In the genomic region with DNA sequence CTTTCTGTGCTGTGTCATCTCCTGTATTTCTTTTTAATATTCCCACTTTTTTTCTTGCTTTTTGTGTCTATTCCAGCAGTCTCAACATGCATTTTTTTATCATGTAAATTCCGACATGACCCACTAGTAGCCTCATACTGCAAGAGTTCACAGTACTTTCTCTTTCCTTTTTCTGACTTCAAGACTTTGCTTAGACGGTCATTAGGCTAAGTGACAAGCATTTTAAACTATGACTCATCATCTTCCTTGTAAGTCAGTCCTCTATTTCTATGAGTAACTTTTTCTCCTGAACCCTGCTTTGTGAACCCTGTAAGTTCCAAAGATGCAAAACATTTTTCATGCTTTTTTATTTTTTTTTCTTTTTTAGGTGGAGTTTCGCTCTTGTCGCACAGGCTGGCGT, we compare ENCODE assay signal across 12 cellular contexts.
DNase-seq lines count a peak whose midpoint lies in the region; ATAC-seq and TF ChIP-seq lines count a peak whose summit lies in the region.
"Had no signal": no experiment of that assay in that cellular context is flagged by ENCODE, and none has a peak within 500 bp of the region (broad histone marks: within the 10 kb centered on the region; RNA-seq: fewer than 3 reads in every experiment).

No MANE protein-coding gene starts in this region.

- H3K27me3 Mint-ChIP-seq in activated CD4-positive, alpha-beta T cell treated with anti-CD3 and anti-CD28 coated beads, Interleukin-2, amount 10 ng/mL, durations not matched to agents 24 days and 14 days = no peaks in the 10 kb centered on the region
- H3K27me3 Mint-ChIP-seq: activated naive CD4-positive, alpha-beta T cell treated with anti-CD3 and anti-CD28 coated beads, Interleukin-2, amount 50 U/mL, for 24 hours had no signal

- no peaks in the 10 kb centered on the region for H3K36me3 ChIP-seq in mammary epithelial cell (ENCODE audit: insufficient read depth, low read length)
- H3K36me3 ChIP-seq: transverse colon had no signal

- H3K27ac ChIP-seq in mammary epithelial cell (ENCODE audit: insufficient read depth, low read depth, low read length) = no peak overlapping the region
- H3K27ac ChIP-seq: transverse colon had no signal

- WGBS in mammary epithelial cell (ENCODE audit: low coverage, missing lambda C conversion rate) = 66% methylated on average over 5 of the region's 5 CpGs

- no peaks in the 10 kb centered on the region for H3K79me2 ChIP-seq in mammary epithelial cell (ENCODE audit: insufficient read depth, low read length)

- no peaks in the 10 kb centered on the region for H3K9me3 ChIP-seq in mammary epithelial cell (replicated peaks; ENCODE audit: insufficient read depth, low read length)
- H3K9me3 ChIP-seq: transverse colon had no signal

- H3K4me3 Mint-ChIP-seq in activated CD4-positive, alpha-beta T cell treated with anti-CD3 and anti-CD28 coated beads, Interleukin-2, amount 10 ng/mL, durations not matched to agents 24 days and 14 days = no peak overlapping the region
- H3K4me3 Mint-ChIP-seq: activated naive CD4-positive, alpha-beta T cell treated with anti-CD3 and anti-CD28 coated beads, Interleukin-2, amount 50 U/mL, for 24 hours; nephron had no signal

- H3K4me1 Mint-ChIP-seq in activated CD4-positive, alpha-beta T cell treated with anti-CD3 and anti-CD28 coated beads, Interleukin-2, amount 10 ng/mL, durations not matched to agents 24 days and 14 days = peaks cover 3% of the 10 kb centered on the region
- H3K4me1 Mint-ChIP-seq: activated naive CD4-positive, alpha-beta T cell treated with anti-CD3 and anti-CD28 coated beads, Interleukin-2, amount 50 U/mL, for 24 hours; nephron had no signal

- CTCF ChIA-PET in mammary epithelial cell (lab: Charles Lee; ENCODE audit: low non-redundant PET) = no interaction called here

- intact Hi-C loops in mammary epithelial cell (cut with micrococcal nuclease) = no loop called here
- intact Hi-C loops in activated CD4-positive, alpha-beta T cell treated with anti-CD3 and anti-CD28 coated beads, Interleukin-2, amount 10 ng/mL, durations not matched to agents 24 days and 14 days (cut with micrococcal nuclease) = no loop called here

- H3K27ac Mint-ChIP-seq in activated CD4-positive, alpha-beta T cell treated with anti-CD3 and anti-CD28 coated beads, Interleukin-2, amount 10 ng/mL, durations not matched to agents 24 days and 14 days = no peak overlapping the region
- H3K27ac Mint-ChIP-seq: activated naive CD4-positive, alpha-beta T cell treated with anti-CD3 and anti-CD28 coated beads, Interleukin-2, amount 50 U/mL, for 24 hours; nephron had no signal

- H3K27me3 ChIP-seq in mammary epithelial cell (ENCODE audit: insufficient read depth, low read length) = no peaks in the 10 kb centered on the region
- H3K27me3 ChIP-seq: transverse colon had no signal

- H3K9ac ChIP-seq in mammary epithelial cell (ENCODE audit: insufficient read depth, low read length) = no peak overlapping the region

- no peaks in the 10 kb centered on the region for H3K4me1 ChIP-seq in mammary epithelial cell (ENCODE audit: insufficient read depth, low read length)
- H3K4me1 ChIP-seq: transverse colon had no signal

- H2AFZ ChIP-seq in mammary epithelial cell (ENCODE audit: low read depth, low read length) = no peak overlapping the region

- dilution Hi-C loops in mammary epithelial cell (cut with HindIII; ENCODE audit: low sequenced_read_pairs) = no loop called here

- peak; percentile 82 for ATAC-seq in GM19324 (IDR thresholded peaks at IDR 0.05; ENCODE audit: low FRiP score, unreplicated experiment)
- peak; percentile 92 for ATAC-seq in HG03196 (IDR thresholded peaks at IDR 0.05; ENCODE audit: unreplicated experiment)

- no peak for TF ChIP-seq CTCF in mammary epithelial cell (conservative IDR thresholded peaks at IDR 0.05 in 1 of 2, IDR thresholded peaks at IDR 0.05 in 1 of 2; ENCODE audit: extremely low read depth in 1 of 2, insufficient read depth in 1 of 2, low read depth in 1 of 2, low read length in 2 of 2)

- H3K4me2 ChIP-seq in mammary epithelial cell (ENCODE audit: insufficient read depth, low read depth, low read length) = no peak overlapping the region

- in situ Hi-C loops in mammary epithelial cell (cut with MboI; ENCODE audit: low sequenced_read_pairs in 2 of 2) = no loop called here

- DNase-seq in A172 (ENCODE audit: low spot score) (peak; percentile 69), mammary epithelial cell (peak; percentile 19), NCI-H69 (lab: John Stamatoyannopoulos, UW) (no peak), DMS53 treated with DMSO at 0.1 percent for 48 hours (lab: John Stamatoyannopoulos, UW; ENCODE audit: unreplicated experiment) (no peak), hippocampal formation (lab: John Stamatoyannopoulos, UW) (no peak)
- DNase-seq in activated CD4-positive, alpha-beta T cell treated with anti-CD3 and anti-CD28 coated beads, Interleukin-2, amount 10 ng/mL, durations not matched to agents 24 days and 14 days = no peak
- DNase-seq: NCI-H187 treated with DMSO at 0.1 percent for 48 hours, transverse colon had no signal

- BruUV-seq in mammary epithelial cell (replicated peaks; lab: Mats Ljungman, UMichigan) = no TSS peak

- H3K36me3 Mint-ChIP-seq in activated CD4-positive, alpha-beta T cell treated with anti-CD3 and anti-CD28 coated beads, Interleukin-2, amount 10 ng/mL, durations not matched to agents 24 days and 14 days (ENCODE audit: low read depth) = no peaks in the 10 kb centered on the region
- H3K36me3 Mint-ChIP-seq: activated naive CD4-positive, alpha-beta T cell treated with anti-CD3 and anti-CD28 coated beads, Interleukin-2, amount 50 U/mL, for 24 hours had no signal

- H4K20me1 ChIP-seq in mammary epithelial cell (ENCODE audit: insufficient read depth, low read length) = no peaks in the 10 kb centered on the region

- H3K9me3 Mint-ChIP-seq in activated CD4-positive, alpha-beta T cell treated with anti-CD3 and anti-CD28 coated beads, Interleukin-2, amount 10 ng/mL, durations not matched to agents 24 days and 14 days = peaks cover 4% of the 10 kb centered on the region

- H3K4me3 ChIP-seq in mammary epithelial cell (replicated peaks in 1 of 3; ENCODE audit: insufficient read depth in 1 of 3, low read depth in 2 of 3, low read length in 3 of 3) = no peak overlapping the region
- H3K4me3 ChIP-seq: transverse colon had no signal

Comparison
In these comparisons a context has a peak if more than half of its experiments do, and no peak if none do; other contexts are left out.
1. DNase-seq: peak in A172 (single experiment) and mammary epithelial cell (single experiment); none in NCI-H69 (single experiment), DMS53 treated with DMSO at 0.1 percent for 48 hours (single experiment), activated CD4-positive, alpha-beta T cell treated with anti-CD3 and anti-CD28 coated beads, Interleukin-2, amount 10 ng/mL, durations not matched to agents 24 days and 14 days (single experiment) and hippocampal formation (0 of 2).